ENCODE assay signal across 11 cellular contexts in the genomic region with DNA sequence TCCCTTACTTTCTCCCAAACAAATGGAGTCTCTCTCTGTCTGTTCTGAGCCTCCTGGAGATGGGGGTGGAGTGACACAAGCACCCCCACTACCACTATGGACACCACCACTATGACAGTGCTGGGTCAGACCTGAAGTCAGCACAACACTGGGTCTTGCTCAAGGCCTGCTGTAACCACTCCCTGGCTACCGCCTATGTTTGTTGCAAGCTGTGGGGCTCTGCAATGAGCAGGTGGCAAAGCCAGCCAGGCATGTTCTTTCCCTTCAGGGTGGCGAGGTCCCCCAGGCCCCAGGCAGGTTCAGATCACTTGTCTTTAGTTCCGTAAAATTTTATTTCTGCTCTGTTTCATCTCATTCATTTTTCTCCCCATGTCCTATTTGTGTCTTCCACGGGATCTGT.
"Had no signal": no experiment of that assay in that cellular context is flagged by ENCODE, and none has a peak within 500 bp of the region (broad histone marks: within the 10 kb centered on the region; RNA-seq: fewer than 3 reads in every experiment).

No MANE protein-coding gene starts in this region.

- H3K4me1 ChIP-seq: body of pancreas had no signal

- H3K27ac ChIP-seq: body of pancreas had no signal

- H3K27me3 ChIP-seq: body of pancreas had no signal

- H3K4me1 Mint-ChIP-seq: nephron had no signal

- DNase-seq: activated CD4-positive, alpha-beta T cell treated with anti-CD3 and anti-CD28 coated beads, Interleukin-2, amount 10 ng/mL, durations not matched to agents 7 days and 5 days; activated naive CD4-positive, alpha-beta T cell treated with Interleukin-2 at 50 U/mL for 16 hours; activated T-cell treated with anti-CD3 and anti-CD28 coated beads, Interleukin-2, amount 50 U/mL, for 4 hours; amniotic stem cell; central memory CD4-positive, alpha-beta T cell; effector memory CD8-positive, alpha-beta T cell; erythroblast; mammary epithelial cell; T-helper 9 cell had no signal

- ATAC-seq: activated T-cell treated with anti-CD3 and anti-CD28 coated beads, Interleukin-2, amount 50 U/mL, for 4 hours; body of pancreas; effector memory CD8-positive, alpha-beta T cell had no signal

- H3K4me3 Mint-ChIP-seq: activated CD4-positive, alpha-beta T cell treated with anti-CD3 and anti-CD28 coated beads, Interleukin-2, amount 10 ng/mL, durations not matched to agents 7 days and 5 days; activated T-cell treated with anti-CD3 and anti-CD28 coated beads, Interleukin-2, amount 50 U/mL, for 4 hours; effector memory CD8-positive, alpha-beta T cell; nephron had no signal

- H3K4me3 ChIP-seq: body of pancreas had no signal

- H3K9me3 ChIP-seq: body of pancreas had no signal

- H3K9me3 Mint-ChIP-seq: activated CD4-positive, alpha-beta T cell treated with anti-CD3 and anti-CD28 coated beads, Interleukin-2, amount 10 ng/mL, durations not matched to agents 7 days and 5 days; activated T-cell treated with anti-CD3 and anti-CD28 coated beads, Interleukin-2, amount 50 U/mL, for 4 hours; effector memory CD8-positive, alpha-beta T cell had no signal

- H3K27ac Mint-ChIP-seq: activated CD4-positive, alpha-beta T cell treated with anti-CD3 and anti-CD28 coated beads, Interleukin-2, amount 10 ng/mL, durations not matched to agents 7 days and 5 days; effector memory CD8-positive, alpha-beta T cell; nephron had no signal
